Comparison of ENCODE assay signal across 13 cellular contexts in the genomic region with DNA sequence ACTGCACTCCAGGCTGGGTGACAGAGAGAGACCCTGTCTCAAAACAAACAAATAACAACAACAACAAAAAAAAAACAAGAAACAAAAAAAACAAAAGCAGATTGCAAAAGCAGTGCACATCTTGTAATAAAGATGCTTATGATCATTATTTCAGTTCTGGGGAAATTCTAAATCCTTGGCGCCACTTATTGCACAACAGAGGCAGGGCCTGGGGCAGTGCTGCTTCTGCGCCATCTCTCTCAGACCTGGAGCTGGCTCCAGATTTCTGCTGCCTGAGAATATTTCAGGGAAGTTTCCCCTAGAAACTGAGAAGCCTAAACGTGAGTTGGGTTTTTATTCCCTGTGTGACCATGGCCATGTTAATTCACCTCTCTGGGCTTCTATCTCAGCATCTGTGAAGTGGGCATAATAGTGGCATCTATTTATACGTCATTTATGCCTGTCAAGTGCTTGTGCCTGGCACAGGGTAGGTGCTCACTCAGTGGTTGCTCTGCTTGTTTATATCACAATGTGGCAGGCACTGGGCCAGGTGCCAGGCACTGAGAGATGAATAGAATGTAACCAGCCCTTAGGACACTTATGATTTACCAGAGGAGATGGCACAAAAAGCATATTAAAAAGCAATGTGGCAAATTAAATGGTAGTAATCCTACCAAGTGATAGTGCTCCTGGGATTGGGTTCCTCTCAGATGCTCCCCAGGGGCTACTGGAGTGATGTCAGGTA.
DNase-seq lines count a peak whose midpoint lies in the region; ATAC-seq and TF ChIP-seq lines count a peak whose summit lies in the region.
"Had no signal": no experiment of that assay in that cellular context is flagged by ENCODE, and none has a peak within 500 bp of the region (broad histone marks: within the 10 kb centered on the region; RNA-seq: fewer than 3 reads in every experiment).

No MANE protein-coding gene starts in this region.

- ATAC-seq in activated naive CD8-positive, alpha-beta T cell treated with anti-CD3 and anti-CD28 coated beads, Interleukin-2, amount 10 ng/mL, durations not matched to agents 7 days and 5 days (ENCODE audit: low read depth) = no peak
- peak; percentile 30 for ATAC-seq in effector memory CD8-positive, alpha-beta T cell (replicated peaks)
- ATAC-seq in HG03095 (IDR thresholded peaks at IDR 0.05; ENCODE audit: unreplicated experiment) (no peak), HG02678 (IDR thresholded peaks at IDR 0.05; ENCODE audit: unreplicated experiment) (no peak), foreskin keratinocyte (no peak)

- H3K4me3 Mint-ChIP-seq in activated naive CD8-positive, alpha-beta T cell treated with anti-CD3 and anti-CD28 coated beads, Interleukin-2, amount 10 ng/mL, durations not matched to agents 7 days and 5 days = no peak overlapping the region
- no peak overlapping the region for H3K4me3 Mint-ChIP-seq in activated naive CD8-positive, alpha-beta T cell treated with anti-CD3 and anti-CD28 coated beads for 36 hours
- no peak overlapping the region for H3K4me3 Mint-ChIP-seq in effector memory CD8-positive, alpha-beta T cell

- no peak for DNase-seq in activated naive CD8-positive, alpha-beta T cell treated with anti-CD3 and anti-CD28 coated beads, Interleukin-2, amount 10 ng/mL, durations not matched to agents 7 days and 5 days
- no peak for DNase-seq in activated naive CD8-positive, alpha-beta T cell treated with anti-CD3 and anti-CD28 coated beads for 36 hours
- DNase-seq in NCI-H345 (lab: John Stamatoyannopoulos, UW) (peak; percentile 85), superior temporal gyrus (ENCODE audit: extremely low spot score) (peak; percentile 53), foreskin keratinocyte (no peak)
- no peak for DNase-seq in effector memory CD8-positive, alpha-beta T cell
- DNase-seq: activated CD8-positive, alpha-beta memory T cell treated with anti-CD3 and anti-CD28 coated beads for 24 hours; amniotic stem cell; GDM1; NCI-H748 treated with DMSO at 0.1 percent for 48 hours had no signal

- no peaks in the 10 kb centered on the region for H3K9me3 Mint-ChIP-seq in activated naive CD8-positive, alpha-beta T cell treated with anti-CD3 and anti-CD28 coated beads, Interleukin-2, amount 10 ng/mL, durations not matched to agents 7 days and 5 days
- no peaks in the 10 kb centered on the region for H3K9me3 Mint-ChIP-seq in activated naive CD8-positive, alpha-beta T cell treated with anti-CD3 and anti-CD28 coated beads for 36 hours
- no peaks in the 10 kb centered on the region for H3K9me3 Mint-ChIP-seq in effector memory CD8-positive, alpha-beta T cell

- peak overlapping the region; percentile 10 for H3K27ac Mint-ChIP-seq in activated naive CD8-positive, alpha-beta T cell treated with anti-CD3 and anti-CD28 coated beads, Interleukin-2, amount 10 ng/mL, durations not matched to agents 7 days and 5 days
- no peak overlapping the region for H3K27ac Mint-ChIP-seq in activated naive CD8-positive, alpha-beta T cell treated with anti-CD3 and anti-CD28 coated beads for 36 hours
- H3K27ac Mint-ChIP-seq in effector memory CD8-positive, alpha-beta T cell = peak overlapping the region; percentile 16 to 46

- H3K4me1 ChIP-seq in foreskin keratinocyte = no peaks in the 10 kb centered on the region
- H3K4me1 ChIP-seq: parathyroid adenoma had no signal

- POLR2A ChIA-PET in activated naive CD8-positive, alpha-beta T cell treated with anti-CD3 and anti-CD28 coated beads, Interleukin-2, amount 10 ng/mL, durations not matched to agents 7 days and 5 days (lab: Charles Lee) = no interaction called here

- H3K36me3 Mint-ChIP-seq in activated naive CD8-positive, alpha-beta T cell treated with anti-CD3 and anti-CD28 coated beads, Interleukin-2, amount 10 ng/mL, durations not matched to agents 7 days and 5 days = peaks cover 5% of the 10 kb centered on the region
- peaks cover 5% of the 10 kb centered on the region for H3K36me3 Mint-ChIP-seq in activated naive CD8-positive, alpha-beta T cell treated with anti-CD3 and anti-CD28 coated beads for 36 hours
- H3K36me3 Mint-ChIP-seq in effector memory CD8-positive, alpha-beta T cell (ENCODE audit: insufficient read depth) = peaks cover 9% of the 10 kb centered on the region

- H3K4me1 Mint-ChIP-seq in activated naive CD8-positive, alpha-beta T cell treated with anti-CD3 and anti-CD28 coated beads, Interleukin-2, amount 10 ng/mL, durations not matched to agents 7 days and 5 days = peaks cover 18% of the 10 kb centered on the region
- H3K4me1 Mint-ChIP-seq in activated naive CD8-positive, alpha-beta T cell treated with anti-CD3 and anti-CD28 coated beads for 36 hours = peaks cover 13% of the 10 kb centered on the region
- peaks cover 8 to 11% of the 10 kb centered on the region in 2 donors for H3K4me1 Mint-ChIP-seq in effector memory CD8-positive, alpha-beta T cell (ENCODE audit: low read depth in 2 of 2)

- H3K27me3 Mint-ChIP-seq in activated naive CD8-positive, alpha-beta T cell treated with anti-CD3 and anti-CD28 coated beads, Interleukin-2, amount 10 ng/mL, durations not matched to agents 7 days and 5 days = no peaks in the 10 kb centered on the region
- no peaks in the 10 kb centered on the region for H3K27me3 Mint-ChIP-seq in activated naive CD8-positive, alpha-beta T cell treated with anti-CD3 and anti-CD28 coated beads for 36 hours
- no peaks in the 10 kb centered on the region for H3K27me3 Mint-ChIP-seq in effector memory CD8-positive, alpha-beta T cell

- no peaks in the 10 kb centered on the region for H3K27me3 ChIP-seq in foreskin keratinocyte

- no peak overlapping the region for H3K27ac ChIP-seq in foreskin keratinocyte
- H3K27ac ChIP-seq: parathyroid adenoma had no signal

- TF ChIP-seq CTCF in foreskin keratinocyte (conservative IDR thresholded peaks at IDR 0.05) = no peak

Comparison
In these comparisons a context has a peak if more than half of its experiments do, and no peak if none do; other contexts are left out.
1. DNase-seq: peak in NCI-H345 (single experiment) and superior temporal gyrus (single experiment); none in activated naive CD8-positive, alpha-beta T cell treated with anti-CD3 and anti-CD28 coated beads, Interleukin-2, amount 10 ng/mL, durations not matched to agents 7 days and 5 days (single experiment), activated naive CD8-positive, alpha-beta T cell treated with anti-CD3 and anti-CD28 coated beads for 36 hours (single experiment), effector memory CD8-positive, alpha-beta T cell (0 of 3) and foreskin keratinocyte (0 of 2).